2 cellular contexts compared by ENCODE assay signal in genomic region chr5:135494196-135494595, GRCh38.
TF ChIP-seq lines count a peak whose summit lies in the region.

No MANE protein-coding gene starts in this region.

TF ChIP-seq in SK-N-SH, 30 proteins besides CTCF, POLR2A, EP300 and RAD21 (continued from another document):
- TF ChIP-seq SMC3 (IDR thresholded peaks at IDR 0.05; ENCODE audit: low read depth, low read length), result no peak
- TF ChIP-seq YY1 (IDR thresholded peaks at IDR 0.05; ENCODE audit: low read depth), result no peak
- no peak for TF ChIP-seq RXRA (IDR thresholded peaks at IDR 0.05; ENCODE audit: borderline replicate concordance, low read depth)
- TF ChIP-seq REST (IDR thresholded peaks at IDR 0.05; ENCODE audit: low read depth, low read length), result no peak
- TF ChIP-seq, protein P1, sequence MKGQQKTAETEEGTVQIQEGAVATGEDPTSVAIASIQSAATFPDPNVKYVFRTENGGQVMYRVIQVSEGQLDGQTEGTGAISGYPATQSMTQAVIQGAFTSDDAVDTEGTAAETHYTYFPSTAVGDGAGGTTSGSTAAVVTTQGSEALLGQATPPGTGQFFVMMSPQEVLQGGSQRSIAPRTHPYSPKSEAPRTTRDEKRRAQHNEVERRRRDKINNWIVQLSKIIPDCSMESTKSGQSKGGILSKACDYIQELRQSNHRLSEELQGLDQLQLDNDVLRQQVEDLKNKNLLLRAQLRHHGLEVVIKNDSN (IDR thresholded peaks at IDR 0.05; ENCODE audit: borderline replicate concordance, low read depth), result no peak

TF ChIP-seq in SK-N-SH treated with all-trans-retinoic acid at 6 μM for 48 hours, 23 proteins besides CTCF, POLR2A, EP300 and RAD21:
- TF ChIP-seq, protein P2, sequence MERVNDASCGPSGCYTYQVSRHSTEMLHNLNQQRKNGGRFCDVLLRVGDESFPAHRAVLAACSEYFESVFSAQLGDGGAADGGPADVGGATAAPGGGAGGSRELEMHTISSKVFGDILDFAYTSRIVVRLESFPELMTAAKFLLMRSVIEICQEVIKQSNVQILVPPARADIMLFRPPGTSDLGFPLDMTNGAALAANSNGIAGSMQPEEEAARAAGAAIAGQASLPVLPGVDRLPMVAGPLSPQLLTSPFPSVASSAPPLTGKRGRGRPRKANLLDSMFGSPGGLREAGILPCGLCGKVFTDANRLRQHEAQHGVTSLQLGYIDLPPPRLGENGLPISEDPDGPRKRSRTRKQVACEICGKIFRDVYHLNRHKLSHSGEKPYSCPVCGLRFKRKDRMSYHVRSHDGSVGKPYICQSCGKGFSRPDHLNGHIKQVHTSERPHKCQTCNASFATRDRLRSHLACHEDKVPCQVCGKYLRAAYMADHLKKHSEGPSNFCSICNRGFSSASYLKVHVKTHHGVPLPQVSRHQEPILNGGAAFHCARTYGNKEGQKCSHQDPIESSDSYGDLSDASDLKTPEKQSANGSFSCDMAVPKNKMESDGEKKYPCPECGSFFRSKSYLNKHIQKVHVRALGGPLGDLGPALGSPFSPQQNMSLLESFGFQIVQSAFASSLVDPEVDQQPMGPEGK (CRISPR knock-in tag; IDR thresholded peaks at IDR 0.05; ENCODE audit: borderline replicate concordance), result no peak
- TF ChIP-seq, protein P3, sequence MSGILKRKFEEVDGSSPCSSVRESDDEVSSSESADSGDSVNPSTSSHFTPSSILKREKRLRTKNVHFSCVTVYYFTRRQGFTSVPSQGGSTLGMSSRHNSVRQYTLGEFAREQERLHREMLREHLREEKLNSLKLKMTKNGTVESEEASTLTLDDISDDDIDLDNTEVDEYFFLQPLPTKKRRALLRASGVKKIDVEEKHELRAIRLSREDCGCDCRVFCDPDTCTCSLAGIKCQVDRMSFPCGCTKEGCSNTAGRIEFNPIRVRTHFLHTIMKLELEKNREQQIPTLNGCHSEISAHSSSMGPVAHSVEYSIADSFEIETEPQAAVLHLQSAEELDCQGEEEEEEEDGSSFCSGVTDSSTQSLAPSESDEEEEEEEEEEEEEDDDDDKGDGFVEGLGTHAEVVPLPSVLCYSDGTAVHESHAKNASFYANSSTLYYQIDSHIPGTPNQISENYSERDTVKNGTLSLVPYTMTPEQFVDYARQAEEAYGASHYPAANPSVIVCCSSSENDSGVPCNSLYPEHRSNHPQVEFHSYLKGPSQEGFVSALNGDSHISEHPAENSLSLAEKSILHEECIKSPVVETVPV (CRISPR knock-in tag; IDR thresholded peaks at IDR 0.05), result no peak
- TF ChIP-seq PPARA (CRISPR knock-in tag; IDR thresholded peaks at IDR 0.05; ENCODE audit: borderline replicate concordance), result no peak
- TF ChIP-seq, protein P4, sequence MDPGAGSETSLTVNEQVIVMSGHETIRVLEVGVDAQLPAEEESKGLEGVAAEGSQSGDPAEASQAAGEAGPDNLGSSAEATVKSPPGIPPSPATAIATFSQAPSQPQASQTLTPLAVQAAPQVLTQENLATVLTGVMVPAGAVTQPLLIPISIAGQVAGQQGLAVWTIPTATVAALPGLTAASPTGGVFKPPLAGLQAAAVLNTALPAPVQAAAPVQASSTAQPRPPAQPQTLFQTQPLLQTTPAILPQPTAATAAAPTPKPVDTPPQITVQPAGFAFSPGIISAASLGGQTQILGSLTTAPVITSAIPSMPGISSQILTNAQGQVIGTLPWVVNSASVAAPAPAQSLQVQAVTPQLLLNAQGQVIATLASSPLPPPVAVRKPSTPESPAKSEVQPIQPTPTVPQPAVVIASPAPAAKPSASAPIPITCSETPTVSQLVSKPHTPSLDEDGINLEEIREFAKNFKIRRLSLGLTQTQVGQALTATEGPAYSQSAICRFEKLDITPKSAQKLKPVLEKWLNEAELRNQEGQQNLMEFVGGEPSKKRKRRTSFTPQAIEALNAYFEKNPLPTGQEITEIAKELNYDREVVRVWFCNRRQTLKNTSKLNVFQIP (CRISPR knock-in tag; IDR thresholded peaks at IDR 0.05; ENCODE audit: borderline replicate concordance, low read depth), result no peak
- TF ChIP-seq ZFP3 (CRISPR knock-in tag; IDR thresholded peaks at IDR 0.05), result no peak
- TF ChIP-seq ZFP30 (CRISPR knock-in tag; IDR thresholded peaks at IDR 0.05), result no peak
- no peak for TF ChIP-seq BACH2 (CRISPR knock-in tag; IDR thresholded peaks at IDR 0.05; ENCODE audit: borderline replicate concordance)
- TF ChIP-seq TCF4 (CRISPR knock-in tag; IDR thresholded peaks at IDR 0.05; ENCODE audit: borderline replicate concordance), result no peak
- no peak for TF ChIP-seq SNAI2 (CRISPR knock-in tag; IDR thresholded peaks at IDR 0.05)
- no peak for TF ChIP-seq ZNF8 (CRISPR knock-in tag; IDR thresholded peaks at IDR 0.05)
- no peak for TF ChIP-seq TOX (CRISPR knock-in tag; IDR thresholded peaks at IDR 0.05; ENCODE audit: borderline replicate concordance)
- TF ChIP-seq CSDC2 (CRISPR knock-in tag; IDR thresholded peaks at IDR 0.05), result no peak
- no peak for TF ChIP-seq RARB (CRISPR knock-in tag; IDR thresholded peaks at IDR 0.05)
- no peak for TF ChIP-seq ARNTL (CRISPR knock-in tag; IDR thresholded peaks at IDR 0.05; ENCODE audit: borderline replicate concordance, low read depth)
- no peak for TF ChIP-seq ISL1 (CRISPR knock-in tag; IDR thresholded peaks at IDR 0.05)
- no peak for TF ChIP-seq GLIS3 (CRISPR knock-in tag; IDR thresholded peaks at IDR 0.05)
- TF ChIP-seq, protein P5, sequence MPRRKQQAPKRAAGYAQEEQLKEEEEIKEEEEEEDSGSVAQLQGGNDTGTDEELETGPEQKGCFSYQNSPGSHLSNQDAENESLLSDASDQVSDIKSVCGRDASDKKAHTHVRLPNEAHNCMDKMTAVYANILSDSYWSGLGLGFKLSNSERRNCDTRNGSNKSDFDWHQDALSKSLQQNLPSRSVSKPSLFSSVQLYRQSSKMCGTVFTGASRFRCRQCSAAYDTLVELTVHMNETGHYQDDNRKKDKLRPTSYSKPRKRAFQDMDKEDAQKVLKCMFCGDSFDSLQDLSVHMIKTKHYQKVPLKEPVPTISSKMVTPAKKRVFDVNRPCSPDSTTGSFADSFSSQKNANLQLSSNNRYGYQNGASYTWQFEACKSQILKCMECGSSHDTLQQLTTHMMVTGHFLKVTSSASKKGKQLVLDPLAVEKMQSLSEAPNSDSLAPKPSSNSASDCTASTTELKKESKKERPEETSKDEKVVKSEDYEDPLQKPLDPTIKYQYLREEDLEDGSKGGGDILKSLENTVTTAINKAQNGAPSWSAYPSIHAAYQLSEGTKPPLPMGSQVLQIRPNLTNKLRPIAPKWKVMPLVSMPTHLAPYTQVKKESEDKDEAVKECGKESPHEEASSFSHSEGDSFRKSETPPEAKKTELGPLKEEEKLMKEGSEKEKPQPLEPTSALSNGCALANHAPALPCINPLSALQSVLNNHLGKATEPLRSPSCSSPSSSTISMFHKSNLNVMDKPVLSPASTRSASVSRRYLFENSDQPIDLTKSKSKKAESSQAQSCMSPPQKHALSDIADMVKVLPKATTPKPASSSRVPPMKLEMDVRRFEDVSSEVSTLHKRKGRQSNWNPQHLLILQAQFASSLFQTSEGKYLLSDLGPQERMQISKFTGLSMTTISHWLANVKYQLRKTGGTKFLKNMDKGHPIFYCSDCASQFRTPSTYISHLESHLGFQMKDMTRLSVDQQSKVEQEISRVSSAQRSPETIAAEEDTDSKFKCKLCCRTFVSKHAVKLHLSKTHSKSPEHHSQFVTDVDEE (CRISPR knock-in tag; IDR thresholded peaks at IDR 0.05), result no peak
- TF ChIP-seq CREB5 (CRISPR knock-in tag; IDR thresholded peaks at IDR 0.05; ENCODE audit: low read depth), result no peak
- TF ChIP-seq ZNF565 (CRISPR knock-in tag; conservative IDR thresholded peaks at IDR 0.05; ENCODE audit: low read depth), result no peak
- TF ChIP-seq ZC3H10 (CRISPR knock-in tag; IDR thresholded peaks at IDR 0.05), result no peak
